Comparison of ENCODE assay signal across 8 cellular contexts in the genomic region with DNA sequence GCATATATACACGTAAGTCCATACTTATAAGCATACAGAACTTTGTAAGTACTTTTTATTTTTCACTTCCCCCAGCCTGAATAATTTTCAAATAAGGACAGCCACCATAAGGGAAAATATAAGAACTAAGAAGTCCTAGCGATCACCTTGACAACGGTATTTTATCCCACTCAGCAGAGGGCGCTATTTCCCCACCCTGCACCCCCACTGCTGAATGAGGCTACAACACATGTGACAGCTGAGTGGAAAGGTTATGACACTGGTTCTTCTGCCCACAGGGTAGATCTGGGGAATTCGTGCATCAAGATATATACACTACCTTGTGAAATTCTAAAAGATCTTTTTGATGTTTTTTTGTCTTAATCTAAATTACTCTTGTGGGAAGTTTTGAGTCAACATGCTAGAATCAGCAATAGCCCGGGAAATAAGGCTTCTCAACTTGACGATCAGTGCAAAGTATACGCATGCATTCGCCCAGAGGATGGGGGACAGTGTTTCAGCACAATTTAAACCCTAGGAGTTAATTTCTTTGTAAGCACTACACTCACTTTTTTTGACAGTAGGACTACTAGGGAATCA.
DNase-seq lines count a peak whose midpoint lies in the region; ATAC-seq and TF ChIP-seq lines count a peak whose summit lies in the region.

No MANE protein-coding gene starts in this region.

- H3K36me3 ChIP-seq in heart right ventricle = no peaks in the 10 kb centered on the region

- H3K4me1 ChIP-seq in heart right ventricle = no peaks in the 10 kb centered on the region

- peaks cover 0 to under 1% (median 0%) of the 10 kb centered on the region in 7 donors for H3K27me3 ChIP-seq in heart right ventricle

- no peak overlapping the region for H3K4me3 ChIP-seq in AG09309 (ENCODE audit: control insufficient read depth, low read depth, low read length)
- H3K4me3 ChIP-seq in heart right ventricle = no peak overlapping the region

- DNase-seq in AG09309 (ENCODE audit: low read depth) (no peak), RPMI8226 (peak; percentile 37), heart right ventricle (peak; percentile 29 to 33)
- DNase-seq in activated effector memory CD4-positive, alpha-beta T cell treated with Interleukin-2 at 50 U/mL for 16 hours = peak; percentile 34
- peak; percentile 54 for DNase-seq in stimulated activated CD4-positive, alpha-beta T cell treated with anti-CD3 and anti-CD28 coated beads, Interleukin-12 subunit alpha, Interleukin-12 subunit beta, amount 100 ng/mL, for 4 hours

- no peak overlapping the region for H3K27ac ChIP-seq in heart right ventricle

- ATAC-seq in GM18858 (IDR thresholded peaks at IDR 0.05; ENCODE audit: unreplicated experiment) (peak; percentile 65), HG03280 (IDR thresholded peaks at IDR 0.05; ENCODE audit: unreplicated experiment) (peak; percentile 69), heart right ventricle (peak in 7 of 8 donors; percentile 57 to 89 (median 77)), HG03460 (IDR thresholded peaks at IDR 0.05; ENCODE audit: unreplicated experiment) (no peak)

- no peaks in the 10 kb centered on the region for H3K9me3 ChIP-seq in heart right ventricle

- intact Hi-C loops in heart right ventricle (cut with DNase I) = loop anchor here in 8 of 10 donors (5.0 to 10.0 kb wide), 4 partner anchors 151 to 251 kb away; a partner anchor contains a TSS

- peak; percentile 73 for TF ChIP-seq CTCF in AG09309 (IDR thresholded peaks at IDR 0.05; ENCODE audit: control insufficient read depth, insufficient read depth, low read depth, low read length, missing control alignments)
- TF ChIP-seq CTCF in heart right ventricle (IDR thresholded peaks at IDR 0.05) = peak; percentile 38 to 81 (median 69)

- 50 to 56% methylated on average over 9 of the region's 9 CpGs for WGBS in heart right ventricle, 2 donors
